Comparison of ENCODE assay signal across 8 cellular contexts in the genomic region with DNA sequence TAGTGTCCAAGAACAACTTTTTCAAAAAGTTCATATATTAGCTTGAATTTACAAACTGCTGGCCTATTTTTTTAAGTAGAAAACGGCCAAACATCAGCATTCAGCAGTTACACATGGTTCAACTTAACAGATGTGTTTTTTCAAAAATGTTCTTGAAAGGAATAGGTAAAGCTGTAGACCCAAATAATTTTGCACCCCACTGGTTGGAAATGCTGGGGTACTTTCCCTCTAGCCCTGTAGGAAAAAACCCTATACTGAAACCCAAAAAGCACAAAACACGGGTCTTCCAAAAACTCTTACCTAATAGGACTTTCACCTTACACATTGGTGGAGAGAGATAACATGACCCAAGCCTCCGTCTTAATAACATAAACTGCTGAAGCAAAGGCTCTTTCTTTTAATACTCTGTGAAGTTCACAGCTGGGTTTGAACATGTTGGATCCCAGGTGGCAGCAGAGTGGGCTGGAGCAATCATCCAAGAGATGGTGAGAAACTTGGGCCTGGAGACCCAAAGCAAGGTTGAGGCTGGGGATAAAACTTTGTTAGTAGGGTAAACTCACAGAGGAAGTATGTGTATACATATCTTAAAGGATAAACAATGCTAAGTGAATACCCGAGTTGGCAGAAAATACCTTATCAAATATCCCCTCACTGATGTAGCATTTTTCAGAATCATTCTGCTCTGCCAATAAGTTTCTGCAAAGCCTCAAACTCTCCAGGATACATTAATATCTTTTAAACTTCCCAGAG. TPM values are rescaled to one million over a fixed set of nuclear protein-coding genes. Genes with fewer than 3 reads are reported as not detected.
DNase-seq lines count a peak whose midpoint lies in the region; ATAC-seq and TF ChIP-seq lines count a peak whose summit lies in the region.

No MANE protein-coding gene starts in this region.

- H3K27me3 ChIP-seq in IMR-90 (ENCODE audit: control insufficient read depth, insufficient read depth, low read length) (no peaks in the 10 kb centered on the region), brain microvascular endothelial cell (replicated peaks) (no peaks in the 10 kb centered on the region), muscle layer of colon (ENCODE audit: control insufficient read depth in 1 of 2, insufficient read depth in 2 of 2, low read length in 2 of 2) (no peaks in the 10 kb centered on the region)

- ATAC-seq in IMR-90 (ENCODE audit: low read depth), result no peak
- ATAC-seq in GM18907 (IDR thresholded peaks at IDR 0.05; ENCODE audit: unreplicated experiment), result no peak
- no peak for ATAC-seq in GM18511 (IDR thresholded peaks at IDR 0.05; ENCODE audit: unreplicated experiment)

- H3K4me1 ChIP-seq in IMR-90 (ENCODE audit: control insufficient read depth, insufficient read depth, low read length), result peaks cover 10% of the 10 kb centered on the region
- H3K4me1 ChIP-seq in muscle layer of colon (ENCODE audit: insufficient read depth, low read length), result peaks cover 32% of the 10 kb centered on the region

- peaks cover 21 to 50% of the 10 kb centered on the region in 2 experiments for H3K79me1 ChIP-seq in IMR-90 (ENCODE audit: low read depth in 1 of 2, low read length in 2 of 2)

- peak overlapping the region; percentile 79 for H3K56ac ChIP-seq in IMR-90 (ENCODE audit: extremely low read depth, insufficient read depth, low read length)

- POLR2A ChIA-PET in IMR-90 (lab: Charles Lee; ENCODE audit: unreplicated experiment), result no interaction called here

- H4K5ac ChIP-seq in IMR-90 (ENCODE audit: low read depth, low read length), result peak overlapping the region; percentile 36

- dilution Hi-C loops in IMR-90 (cut with HindIII; ENCODE audit: low sequenced_read_pairs, unreplicated experiment), result no loop called here

- peak overlapping the region; percentile 30; the same call in 1 of the 2 replicates for H4K91ac ChIP-seq in IMR-90 (ENCODE audit: insufficient read depth, low read depth, low read length)

- H3K4me3 ChIP-seq in AG10803 (ENCODE audit: low read length), result peak overlapping the region; percentile 93
- peak overlapping the region; percentile 88 for H3K4me3 ChIP-seq in IMR-90 (ENCODE audit: insufficient read depth, low read depth, low read length)
- peak overlapping the region; percentile 84 for H3K4me3 ChIP-seq in brain microvascular endothelial cell (ENCODE audit: low read depth, low read length)
- peak overlapping the region; percentile 81 to 92 for H3K4me3 ChIP-seq in muscle layer of colon (ENCODE audit: low read depth in 1 of 2, low read length in 2 of 2)

- WGBS in IMR-90 (ENCODE audit: extremely low coverage in 2 of 2, insufficient read length in 1 of 2), 2 experiments, result no CpG with 5 or more reads among the region's 4 CpGs

- BruUV-seq in IMR-90 (replicated peaks; lab: Mats Ljungman, UMichigan), result TSS peak; percentile 73

- 0 out of 2 replicates have a peak overlapping the region, but pooled peaks have one; percentile 17 for H3K23ac ChIP-seq in IMR-90 (ENCODE audit: low read depth, low read length)

- H3K27ac ChIP-seq in IMR-90 (ENCODE audit: insufficient read depth, low read length), result peak overlapping the region; percentile 57
- peak overlapping the region; percentile 73 for H3K27ac ChIP-seq in brain microvascular endothelial cell
- H3K27ac ChIP-seq in muscle layer of colon (ENCODE audit: low read depth, low read length), result peak overlapping the region; percentile 71

- peak overlapping the region; percentile 79 for H3K9ac ChIP-seq in IMR-90 (ENCODE audit: low read depth, low read length)
- H3K9ac ChIP-seq in muscle layer of colon (ENCODE audit: low read length), result peak overlapping the region; percentile 81

- TF ChIP-seq CTCF in AG10803 (conservative IDR thresholded peaks at IDR 0.05; ENCODE audit: low read length), result no peak; the same call in 1 of the 2 replicates
- TF ChIP-seq CTCF in IMR-90 (conservative IDR thresholded peaks at IDR 0.05; ENCODE audit: low read depth, low read length), result no peak
- no peak for TF ChIP-seq CTCF in brain microvascular endothelial cell (IDR thresholded peaks at IDR 0.05; ENCODE audit: low read depth, low read length, missing control alignments)

- no peaks in the 10 kb centered on the region for H3K9me3 ChIP-seq in IMR-90 (ENCODE audit: control insufficient read depth, insufficient read depth, low read length)
- H3K9me3 ChIP-seq in muscle layer of colon (ENCODE audit: low read length), result no peaks in the 10 kb centered on the region

- H2BK5ac ChIP-seq in IMR-90 (ENCODE audit: low read depth, low read length, poor library complexity, severe bottlenecking), result peak overlapping the region; percentile 63

- H3K4ac ChIP-seq in IMR-90 (ENCODE audit: low read depth, low read length), result peak overlapping the region; percentile 68; the same call in 1 of the 2 replicates

- TF ChIP-seq POLR2A in IMR-90 (IDR thresholded peaks at IDR 0.05; ENCODE audit: low read depth, low read length), result no peak

- H3K18ac ChIP-seq in IMR-90 (ENCODE audit: low read depth, low read length), result no peak overlapping the region

- H3K14ac ChIP-seq in IMR-90 (replicated peaks; ENCODE audit: low read depth, low read length), result peak overlapping the region; percentile 39

- H3K9me1 ChIP-seq in IMR-90 (ENCODE audit: insufficient read depth, low read length), result peaks cover 3% of the 10 kb centered on the region; the same call in 1 of the 2 replicates

- no peaks in the 10 kb centered on the region for H4K20me1 ChIP-seq in IMR-90 (ENCODE audit: insufficient read depth, low read length)

- DNase-seq in AG10803 (ENCODE audit: low read depth) (no peak), IMR-90 (peak; percentile 33), brain microvascular endothelial cell (no peak), DMS153 (lab: John Stamatoyannopoulos, UW) (no peak), posterior vena cava (ENCODE audit: low spot score) (no peak)

- H2AK5ac ChIP-seq in IMR-90 (ENCODE audit: low read depth, low read length), result 0 out of 2 replicates have a peak overlapping the region, but pooled peaks have one; percentile 31

- peak overlapping the region; percentile 67 for H3K4me2 ChIP-seq in IMR-90 (ENCODE audit: low read depth, low read length)

- H3K36me3 ChIP-seq in IMR-90 (ENCODE audit: control insufficient read depth, insufficient read depth, low read length) (peaks cover 18% of the 10 kb centered on the region), brain microvascular endothelial cell (replicated peaks) (peaks cover 11% of the 10 kb centered on the region), muscle layer of colon (ENCODE audit: insufficient read depth, low read length) (peaks cover 41% of the 10 kb centered on the region)

- H2BK20ac ChIP-seq in IMR-90 (ENCODE audit: low read depth, low read length), result no peak overlapping the region

- H2AFZ ChIP-seq in IMR-90 (replicated peaks; ENCODE audit: low read length, poor library complexity), result peak overlapping the region; percentile 88

- peak overlapping the region; percentile 85 to 95 for H4K8ac ChIP-seq in IMR-90 (ENCODE audit: low read depth in 2 of 2, low read length in 2 of 2)

- TF ChIP-seq RAD21 in IMR-90 (IDR thresholded peaks at IDR 0.05; ENCODE audit: low read length), result no peak

- CTCF ChIA-PET in IMR-90 (lab: Yijun Ruan, JAX), result interaction anchor here (1.2 kb wide), 1 partner anchor 18 kb away, joined by 3 read pairs; no protein-coding TSS in a partner anchor

- no peak overlapping the region for H2BK15ac ChIP-seq in IMR-90 (ENCODE audit: low read depth, low read length)

- intact Hi-C loops in IMR-90 (cut with micrococcal nuclease) (no loop called here), posterior vena cava (cut with DNase I) (no loop called here)

- in situ Hi-C loops in IMR-90 (cut with MboI; ENCODE audit: low sequenced_read_pairs), result no loop called here
- in situ Hi-C loops in brain microvascular endothelial cell (cut with HindIII; ENCODE audit: low pct_ligation_motif_present, low sequenced_read_pairs), result no loop called here

- H2AK9ac ChIP-seq in IMR-90 (replicated peaks; ENCODE audit: low read depth, low read length, poor library complexity), result no peak overlapping the region

- no peak overlapping the region for H2BK120ac ChIP-seq in IMR-90 (ENCODE audit: low read depth, low read length)

TF ChIP-seq in IMR-90, 13 proteins besides CTCF, POLR2A, EP300 and RAD21:
- TF ChIP-seq MAFK (IDR thresholded peaks at IDR 0.05; ENCODE audit: low read depth, low read length) (no peak), MXI1 (IDR thresholded peaks at IDR 0.05; ENCODE audit: borderline replicate concordance, low read depth, low read length) (no peak), SMC3 (IDR thresholded peaks at IDR 0.05; ENCODE audit: low read depth, low read length) (no peak), NFE2L2 (IDR thresholded peaks at IDR 0.05; ENCODE audit: low read depth, low read length) (no peak)
- TF ChIP-seq, protein P1, sequence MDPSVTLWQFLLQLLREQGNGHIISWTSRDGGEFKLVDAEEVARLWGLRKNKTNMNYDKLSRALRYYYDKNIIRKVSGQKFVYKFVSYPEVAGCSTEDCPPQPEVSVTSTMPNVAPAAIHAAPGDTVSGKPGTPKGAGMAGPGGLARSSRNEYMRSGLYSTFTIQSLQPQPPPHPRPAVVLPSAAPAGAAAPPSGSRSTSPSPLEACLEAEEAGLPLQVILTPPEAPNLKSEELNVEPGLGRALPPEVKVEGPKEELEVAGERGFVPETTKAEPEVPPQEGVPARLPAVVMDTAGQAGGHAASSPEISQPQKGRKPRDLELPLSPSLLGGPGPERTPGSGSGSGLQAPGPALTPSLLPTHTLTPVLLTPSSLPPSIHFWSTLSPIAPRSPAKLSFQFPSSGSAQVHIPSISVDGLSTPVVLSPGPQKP (IDR thresholded peaks at IDR 0.05; ENCODE audit: borderline replicate concordance, low read depth, low read length), result no peak

RNA-seq across cellular contexts. Expression of gene DNAJC9, which starts 0.6 kb away (rescaled TPM):
- total RNA-seq in IMR-90 (2012; rRNA removed) (28.7 and 39.4 TPM in 2 replicates), posterior vena cava (1 to 10 TPM; 8.7 to 8.9 TPM)
- polyA plus RNA-seq in IMR-90 (2012; rRNA removed), result 17.9 and 20.0 TPM in 2 replicates
- 7.6 and 13.4 TPM in 2 replicates for polyA plus RNA-seq in IMR-90 (2012; cell fraction: cytosol; rRNA removed)
- polyA plus RNA-seq in IMR-90 (2012; cell fraction: nucleus; rRNA removed; ENCODE audit: low replicate concordance), result 12.9 and 28.1 TPM in 2 replicates

RNA-seq across cellular contexts. Expression of gene MRPS16, which starts 4.8 kb away (rescaled TPM):
- total RNA-seq in IMR-90 (2012; rRNA removed) (45.3 and 66.1 TPM in 2 replicates), posterior vena cava (10 to 100 TPM; 51.8 to 59.0 TPM)
- 62.4 and 75.5 TPM in 2 replicates for polyA plus RNA-seq in IMR-90 (2012; rRNA removed)
- polyA plus RNA-seq in IMR-90 (2012; cell fraction: cytosol; rRNA removed), result 74.7 and 99.9 TPM in 2 replicates
- 27.3 and 62.8 TPM in 2 replicates for polyA plus RNA-seq in IMR-90 (2012; cell fraction: nucleus; rRNA removed; ENCODE audit: low replicate concordance)
